5 cellular contexts compared by ENCODE assay signal in the genomic region with DNA sequence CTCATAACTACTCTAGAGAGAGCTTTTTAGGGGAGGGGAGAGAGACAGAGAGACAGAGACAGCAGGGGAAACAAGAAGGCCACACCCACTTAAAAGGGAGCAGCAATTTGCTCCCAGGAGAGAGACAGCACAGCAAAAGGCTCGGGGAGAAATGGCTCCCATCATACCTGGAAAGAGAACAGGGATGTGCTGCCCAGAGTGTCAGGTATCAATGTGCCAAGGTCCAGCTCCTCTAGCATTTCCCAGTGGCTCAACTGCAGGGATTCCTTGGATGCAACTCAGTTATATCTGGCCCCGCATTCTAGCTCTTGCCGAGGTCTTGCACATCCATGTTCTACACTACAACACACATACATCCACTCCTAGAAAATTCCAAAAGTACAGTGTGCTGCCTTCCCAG.
"Had no signal": no experiment of that assay in that cellular context is flagged by ENCODE, and none has a peak within 500 bp of the region (broad histone marks: within the 10 kb centered on the region; RNA-seq: fewer than 3 reads in every experiment).

No MANE protein-coding gene starts in this region.

- H3K4me3 ChIP-seq: GM23338, K562 had no signal

- ATAC-seq: GM23338, K562 had no signal

- DNase-seq: H9, HCEC 1CT, IMR-90 had no signal
